8 cellular contexts compared by ENCODE assay signal in the genomic region with DNA sequence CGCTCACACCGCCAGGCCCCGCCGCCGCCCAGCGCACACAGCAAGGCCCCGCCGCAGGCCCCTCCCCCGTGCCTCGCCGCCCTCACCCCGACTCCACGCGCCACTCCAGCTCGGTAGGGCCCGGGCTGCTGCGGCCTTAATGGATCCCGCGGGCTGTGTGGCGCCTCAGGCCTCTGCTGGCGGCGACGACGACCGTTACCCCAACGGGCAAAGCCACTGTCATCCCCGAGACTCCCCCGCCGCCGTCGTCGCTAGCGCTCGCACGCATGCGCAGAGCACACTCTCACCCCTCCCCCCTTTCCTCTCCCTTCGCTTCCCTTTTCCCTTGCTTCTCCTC. TPM values are rescaled to one million over a fixed set of nuclear protein-coding genes. Genes with fewer than 3 reads are reported as not detected.
A peak's percentile ranks its signal among the peaks of the same experiment; 100 is the strongest.
DNase-seq lines count a peak whose midpoint lies in the region; ATAC-seq and TF ChIP-seq lines count a peak whose summit lies in the region.

A gene with protein sequence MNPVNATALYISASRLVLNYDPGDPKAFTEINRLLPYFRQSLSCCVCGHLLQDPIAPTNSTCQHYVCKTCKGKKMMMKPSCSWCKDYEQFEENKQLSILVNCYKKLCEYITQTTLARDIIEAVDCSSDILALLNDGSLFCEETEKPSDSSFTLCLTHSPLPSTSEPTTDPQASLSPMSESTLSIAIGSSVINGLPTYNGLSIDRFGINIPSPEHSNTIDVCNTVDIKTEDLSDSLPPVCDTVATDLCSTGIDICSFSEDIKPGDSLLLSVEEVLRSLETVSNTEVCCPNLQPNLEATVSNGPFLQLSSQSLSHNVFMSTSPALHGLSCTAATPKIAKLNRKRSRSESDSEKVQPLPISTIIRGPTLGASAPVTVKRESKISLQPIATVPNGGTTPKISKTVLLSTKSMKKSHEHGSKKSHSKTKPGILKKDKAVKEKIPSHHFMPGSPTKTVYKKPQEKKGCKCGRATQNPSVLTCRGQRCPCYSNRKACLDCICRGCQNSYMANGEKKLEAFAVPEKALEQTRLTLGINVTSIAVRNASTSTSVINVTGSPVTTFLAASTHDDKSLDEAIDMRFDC (minus strand): TSS at position 272 of the 337 bp plus-strand sequence. CDS start 1,222 bp downstream, outside the sequence.

- intact Hi-C loops in Right ventricle myocardium inferior (cut with DNase I) (loop anchor here (1.0 to 5.0 kb wide), 4 partner anchors 34 to 556 kb away; a partner anchor contains a TSS), prostate gland (cut with DNase I) (loop anchor here (5.0 to 10.0 kb wide), 3 partner anchors 56 to 159 kb away; a partner anchor contains a TSS)

- H3K36me3 ChIP-seq in prostate gland = no peaks in the 10 kb centered on the region

- 0% methylated on average over 22 of the region's 37 CpGs for WGBS in prostate gland

- CTCF ChIA-PET in WTC11 (lab: Charles Lee) = interaction anchor here (1.0 to 3.8 kb wide), 5 partner anchors 42 to 556 kb away, joined by 4 to 22 read pairs (median 5); a partner anchor contains a TSS

- ATAC-seq in WTC11 (no peak), Right ventricle myocardium inferior (peak; percentile 53), GM19328 (IDR thresholded peaks at IDR 0.05; ENCODE audit: unreplicated experiment) (no peak)

- TF ChIP-seq CTCF in AG09309 (IDR thresholded peaks at IDR 0.05; ENCODE audit: control insufficient read depth, insufficient read depth, low read depth, low read length, missing control alignments) (no peak), HFFc6 (IDR thresholded peaks at IDR 0.05) (no peak), WTC11 (IDR thresholded peaks at IDR 0.05) (no peak), prostate gland (IDR thresholded peaks at IDR 0.05) (no peak)

- POLR2A ChIA-PET in WTC11 (lab: Charles Lee) = interaction anchor here (0.5 to 1.9 kb wide), 10 partner anchors 8 to 666 kb away, joined by 3 to 14 read pairs (median 4); a partner anchor contains a TSS

- H3K27me3 ChIP-seq in prostate gland (replicated peaks; ENCODE audit: insufficient read depth) = no peaks in the 10 kb centered on the region

- H3K4me3 ChIP-seq in AG09309 (ENCODE audit: control insufficient read depth, low read depth, low read length) (peak within 1 kb of the TSS; percentile 75), prostate gland (peak within 1 kb of the TSS; percentile 88 to 99)

- H3K27me3 Mint-ChIP-seq in HFFc6 (ENCODE audit: insufficient read depth) (peaks cover 15% of the 10 kb centered on the region), WTC11 (ENCODE audit: low read depth) (peaks cover 2% of the 10 kb centered on the region; the same call in 1 of the 2 replicates)

- peaks cover 2% of the 10 kb centered on the region for H3K4me1 ChIP-seq in prostate gland (replicated peaks)

- H3K4me3 Mint-ChIP-seq in HFFc6 = peak within 1 kb of the TSS; percentile 97
- peak within 1 kb of the TSS; percentile 97 for H3K4me3 Mint-ChIP-seq in WTC11

- H3K27ac Mint-ChIP-seq in HFFc6 (peak within 1 kb of the TSS; percentile 94), WTC11 (peak within 1 kb of the TSS; percentile 100)

- peak; percentile 74 for TF ChIP-seq POLR2A in prostate gland (IDR thresholded peaks at IDR 0.05)

- H3K9me3 Mint-ChIP-seq in HFFc6 (peaks cover 5% of the 10 kb centered on the region), WTC11 (no peaks in the 10 kb centered on the region; the same call in 1 of the 2 replicates)

- no peaks in the 10 kb centered on the region for H3K9me3 ChIP-seq in prostate gland

- no peak for DNase-seq in AG09309 (ENCODE audit: low read depth)
- no peak for DNase-seq in HFFc6
- no peak for DNase-seq in WTC11 (ENCODE audit: low spot score)
- no peak for DNase-seq in Right ventricle myocardium inferior (ENCODE audit: missing footprints)
- no peak for DNase-seq in prostate gland (ENCODE audit: low spot score)
- DNase-seq in CD1c-positive myeloid dendritic cell (ENCODE audit: extremely low spot score) = no peak
- DNase-seq in activated CD4-positive, alpha-beta T cell treated with anti-CD3 and anti-CD28 coated beads, Interleukin-2, amount 50 U/mL, for 48 hours = no peak

- peak within 1 kb of the TSS; percentile 99 to 100 for H3K27ac ChIP-seq in prostate gland

- H3K4me1 Mint-ChIP-seq in HFFc6 (ENCODE audit: low read depth) (peaks cover 33% of the 10 kb centered on the region), WTC11 (peaks cover 42% of the 10 kb centered on the region)

- H3K36me3 Mint-ChIP-seq in HFFc6 (ENCODE audit: low read depth) (peaks cover 30% of the 10 kb centered on the region), WTC11 (peaks cover 8% of the 10 kb centered on the region)

TF ChIP-seq in WTC11, 78 proteins besides CTCF, POLR2A, EP300 and RAD21 (continues in another document):
- no peak for TF ChIP-seq RORB (CRISPR knock-in tag; IDR thresholded peaks at IDR 0.05)
- TF ChIP-seq, protein P1, sequence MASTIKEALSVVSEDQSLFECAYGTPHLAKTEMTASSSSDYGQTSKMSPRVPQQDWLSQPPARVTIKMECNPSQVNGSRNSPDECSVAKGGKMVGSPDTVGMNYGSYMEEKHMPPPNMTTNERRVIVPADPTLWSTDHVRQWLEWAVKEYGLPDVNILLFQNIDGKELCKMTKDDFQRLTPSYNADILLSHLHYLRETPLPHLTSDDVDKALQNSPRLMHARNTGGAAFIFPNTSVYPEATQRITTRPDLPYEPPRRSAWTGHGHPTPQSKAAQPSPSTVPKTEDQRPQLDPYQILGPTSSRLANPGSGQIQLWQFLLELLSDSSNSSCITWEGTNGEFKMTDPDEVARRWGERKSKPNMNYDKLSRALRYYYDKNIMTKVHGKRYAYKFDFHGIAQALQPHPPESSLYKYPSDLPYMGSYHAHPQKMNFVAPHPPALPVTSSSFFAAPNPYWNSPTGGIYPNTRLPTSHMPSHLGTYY (CRISPR knock-in tag; IDR thresholded peaks at IDR 0.05) = no peak
- TF ChIP-seq, protein P2, sequence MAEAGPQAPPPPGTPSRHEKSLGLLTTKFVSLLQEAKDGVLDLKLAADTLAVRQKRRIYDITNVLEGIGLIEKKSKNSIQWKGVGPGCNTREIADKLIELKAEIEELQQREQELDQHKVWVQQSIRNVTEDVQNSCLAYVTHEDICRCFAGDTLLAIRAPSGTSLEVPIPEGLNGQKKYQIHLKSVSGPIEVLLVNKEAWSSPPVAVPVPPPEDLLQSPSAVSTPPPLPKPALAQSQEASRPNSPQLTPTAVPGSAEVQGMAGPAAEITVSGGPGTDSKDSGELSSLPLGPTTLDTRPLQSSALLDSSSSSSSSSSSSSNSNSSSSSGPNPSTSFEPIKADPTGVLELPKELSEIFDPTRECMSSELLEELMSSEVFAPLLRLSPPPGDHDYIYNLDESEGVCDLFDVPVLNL (CRISPR knock-in tag; IDR thresholded peaks at IDR 0.05; ENCODE audit: borderline replicate concordance, low read depth) = no peak
- 0 out of 2 replicates have a peak, but pooled peaks have one; percentile 18 for TF ChIP-seq NFE2L1 (CRISPR knock-in tag; IDR thresholded peaks at IDR 0.05)
- TF ChIP-seq, protein P3, sequence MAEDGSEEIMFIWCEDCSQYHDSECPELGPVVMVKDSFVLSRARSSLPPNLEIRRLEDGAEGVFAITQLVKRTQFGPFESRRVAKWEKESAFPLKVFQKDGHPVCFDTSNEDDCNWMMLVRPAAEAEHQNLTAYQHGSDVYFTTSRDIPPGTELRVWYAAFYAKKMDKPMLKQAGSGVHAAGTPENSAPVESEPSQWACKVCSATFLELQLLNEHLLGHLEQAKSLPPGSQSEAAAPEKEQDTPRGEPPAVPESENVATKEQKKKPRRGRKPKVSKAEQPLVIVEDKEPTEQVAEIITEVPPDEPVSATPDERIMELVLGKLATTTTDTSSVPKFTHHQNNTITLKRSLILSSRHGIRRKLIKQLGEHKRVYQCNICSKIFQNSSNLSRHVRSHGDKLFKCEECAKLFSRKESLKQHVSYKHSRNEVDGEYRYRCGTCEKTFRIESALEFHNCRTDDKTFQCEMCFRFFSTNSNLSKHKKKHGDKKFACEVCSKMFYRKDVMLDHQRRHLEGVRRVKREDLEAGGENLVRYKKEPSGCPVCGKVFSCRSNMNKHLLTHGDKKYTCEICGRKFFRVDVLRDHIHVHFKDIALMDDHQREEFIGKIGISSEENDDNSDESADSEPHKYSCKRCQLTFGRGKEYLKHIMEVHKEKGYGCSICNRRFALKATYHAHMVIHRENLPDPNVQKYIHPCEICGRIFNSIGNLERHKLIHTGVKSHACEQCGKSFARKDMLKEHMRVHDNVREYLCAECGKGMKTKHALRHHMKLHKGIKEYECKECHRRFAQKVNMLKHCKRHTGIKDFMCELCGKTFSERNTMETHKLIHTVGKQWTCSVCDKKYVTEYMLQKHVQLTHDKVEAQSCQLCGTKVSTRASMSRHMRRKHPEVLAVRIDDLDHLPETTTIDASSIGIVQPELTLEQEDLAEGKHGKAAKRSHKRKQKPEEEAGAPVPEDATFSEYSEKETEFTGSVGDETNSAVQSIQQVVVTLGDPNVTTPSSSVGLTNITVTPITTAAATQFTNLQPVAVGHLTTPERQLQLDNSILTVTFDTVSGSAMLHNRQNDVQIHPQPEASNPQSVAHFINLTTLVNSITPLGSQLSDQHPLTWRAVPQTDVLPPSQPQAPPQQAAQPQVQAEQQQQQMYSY (CRISPR knock-in tag; IDR thresholded peaks at IDR 0.05) = no peak
- peak; percentile 24; the same call in 1 of the 2 replicates for TF ChIP-seq MYBL2 (CRISPR knock-in tag; IDR thresholded peaks at IDR 0.05)
- TF ChIP-seq, protein P4, sequence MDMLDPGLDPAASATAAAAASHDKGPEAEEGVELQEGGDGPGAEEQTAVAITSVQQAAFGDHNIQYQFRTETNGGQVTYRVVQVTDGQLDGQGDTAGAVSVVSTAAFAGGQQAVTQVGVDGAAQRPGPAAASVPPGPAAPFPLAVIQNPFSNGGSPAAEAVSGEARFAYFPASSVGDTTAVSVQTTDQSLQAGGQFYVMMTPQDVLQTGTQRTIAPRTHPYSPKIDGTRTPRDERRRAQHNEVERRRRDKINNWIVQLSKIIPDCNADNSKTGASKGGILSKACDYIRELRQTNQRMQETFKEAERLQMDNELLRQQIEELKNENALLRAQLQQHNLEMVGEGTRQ (CRISPR knock-in tag; IDR thresholded peaks at IDR 0.05) = no peak

RNA-seq across cellular contexts. Expression of the gene that starts here (rescaled TPM):
- 10 to 100 TPM; 20.4 to 24.8 (median 22.2) TPM for total RNA-seq in HFFc6 (2021; fragmentation: NEBNext Ultra II Directional; extraction: Animal tissue kit (Norgen Biotek cat#: 25700))
- 36.7 to 38.2 TPM (median 37.8 TPM) in 3 replicates for total RNA-seq in WTC11 (2021)
- total RNA-seq in Right ventricle myocardium inferior = 23.2 TPM
- total RNA-seq in prostate gland = 10 to 100 TPM; 25.9 to 44.2 TPM
